Comparison of ENCODE assay signal across 13 cellular contexts in the genomic region with DNA sequence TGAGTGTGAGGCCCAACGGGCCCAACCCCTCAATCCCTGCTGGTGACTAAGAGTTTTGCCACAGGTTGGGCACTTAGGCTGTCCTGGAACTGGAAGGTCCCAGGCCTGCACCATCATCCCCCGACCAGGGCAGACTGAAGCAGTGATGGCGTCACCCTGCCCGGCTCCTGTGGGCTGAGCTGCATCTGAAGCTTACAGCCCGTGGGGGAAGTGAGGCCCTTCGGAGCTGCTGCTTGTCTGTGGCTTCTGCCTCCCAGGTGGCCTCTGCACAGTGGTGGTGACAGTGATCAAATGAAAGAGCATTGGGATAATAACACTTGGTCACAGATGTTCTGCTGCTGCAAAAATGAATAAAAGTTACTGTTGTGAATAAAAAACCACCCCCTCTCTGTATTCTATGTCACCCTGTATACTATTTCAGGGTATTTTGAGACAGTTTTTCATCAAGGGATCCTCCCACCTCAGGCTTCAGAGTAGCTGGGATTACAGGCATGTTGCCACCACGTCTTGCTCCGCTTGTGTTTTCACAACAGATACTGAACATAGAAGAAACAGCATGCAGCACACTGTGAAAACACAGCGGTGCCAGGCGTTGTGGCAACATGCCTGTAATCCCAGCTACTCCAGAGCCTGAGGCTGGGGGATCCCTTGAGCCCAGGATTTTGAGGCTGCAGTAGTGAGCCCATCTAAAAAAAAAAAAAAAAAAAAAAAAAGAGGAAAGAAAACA.
A peak's percentile ranks its signal among the peaks of the same experiment; 100 is the strongest.
DNase-seq lines count a peak whose midpoint lies in the region; ATAC-seq and TF ChIP-seq lines count a peak whose summit lies in the region.
"Had no signal": no experiment of that assay in that cellular context is flagged by ENCODE, and none has a peak within 500 bp of the region (broad histone marks: within the 10 kb centered on the region; RNA-seq: fewer than 3 reads in every experiment).

No MANE protein-coding gene starts in this region.

- H3K36me3 ChIP-seq in osteoblast (ENCODE audit: insufficient read depth, low read length) (peaks cover 16% of the 10 kb centered on the region), WERI-Rb-1 (peaks cover 8% of the 10 kb centered on the region)

- no peak overlapping the region for H3K27ac Mint-ChIP-seq in stimulated activated naive B cell treated with anti-CD40 and anti-IgM and Interleukin-4, amounts not matched to agents 10 μg/mL and 1 μg/mL and 100 μg/mL, for 72 hours
- H3K27ac Mint-ChIP-seq: immature natural killer cell; stimulated activated naive CD8-positive, alpha-beta T cell treated with anti-CD3 and anti-CD28 coated beads, Interleukin-15, Interleukin-2, amounts not matched to agents 100 ng/mL and 50 ng/mL, for 24 hours had no signal

- H3K9me3 Mint-ChIP-seq in stimulated activated naive B cell treated with anti-CD40 and anti-IgM and Interleukin-4, amounts not matched to agents 10 μg/mL and 1 μg/mL and 100 μg/mL, for 72 hours, result peaks cover 12% of the 10 kb centered on the region in 2 donors

- no peak overlapping the region for H3K4me3 Mint-ChIP-seq in stimulated activated naive B cell treated with anti-CD40 and anti-IgM and Interleukin-4, amounts not matched to agents 10 μg/mL and 1 μg/mL and 100 μg/mL, for 72 hours
- H3K4me3 Mint-ChIP-seq: immature natural killer cell; nephron progenitor cell; stimulated activated naive CD8-positive, alpha-beta T cell treated with anti-CD3 and anti-CD28 coated beads, Interleukin-15, Interleukin-2, amounts not matched to agents 100 ng/mL and 50 ng/mL, for 24 hours had no signal

- H3K79me2 ChIP-seq in osteoblast (ENCODE audit: insufficient read depth, low read length), result no peaks in the 10 kb centered on the region

- no peaks in the 10 kb centered on the region for H3K27me3 Mint-ChIP-seq in stimulated activated naive B cell treated with anti-CD40 and anti-IgM and Interleukin-4, amounts not matched to agents 10 μg/mL and 1 μg/mL and 100 μg/mL, for 72 hours
- H3K27me3 Mint-ChIP-seq: stimulated activated naive CD8-positive, alpha-beta T cell treated with anti-CD3 and anti-CD28 coated beads, Interleukin-15, Interleukin-2, amounts not matched to agents 100 ng/mL and 50 ng/mL, for 24 hours had no signal

- H4K20me1 ChIP-seq in osteoblast (ENCODE audit: insufficient read depth, low read length), result no peaks in the 10 kb centered on the region

- no peak overlapping the region for H3K4me2 ChIP-seq in osteoblast (ENCODE audit: insufficient read depth, low read length)

- no peaks in the 10 kb centered on the region for H3K4me1 Mint-ChIP-seq in stimulated activated naive B cell treated with anti-CD40 and anti-IgM and Interleukin-4, amounts not matched to agents 10 μg/mL and 1 μg/mL and 100 μg/mL, for 72 hours
- H3K4me1 Mint-ChIP-seq: immature natural killer cell had no signal

- H3K4me1 ChIP-seq in osteoblast (ENCODE audit: insufficient read depth, low read length), result peaks cover 30% of the 10 kb centered on the region

- H3K9me3 ChIP-seq in osteoblast (ENCODE audit: low read depth, low read length), result peaks cover 7% of the 10 kb centered on the region
- peaks cover 5% of the 10 kb centered on the region for H3K9me3 ChIP-seq in WERI-Rb-1 (ENCODE audit: severe bottlenecking)

- H3K36me3 Mint-ChIP-seq in stimulated activated naive B cell treated with anti-CD40 and anti-IgM and Interleukin-4, amounts not matched to agents 10 μg/mL and 1 μg/mL and 100 μg/mL, for 72 hours, result peaks cover 28 to 33% of the 10 kb centered on the region in 2 donors

- no peak for TF ChIP-seq CTCF in osteoblast (IDR thresholded peaks at IDR 0.05; ENCODE audit: extremely low read depth, low read depth, low read length)
- TF ChIP-seq CTCF in WERI-Rb-1 (IDR thresholded peaks at IDR 0.05; ENCODE audit: low read depth, low read length), result no peak

- DNase-seq in G401 (ENCODE audit: low spot score), result peak; percentile 25
- DNase-seq in NCI-H446 treated with DMSO at 0.1 percent for 48 hours (lab: John Stamatoyannopoulos, UW), result peak; percentile 38
- DNase-seq in caudate nucleus (lab: John Stamatoyannopoulos, UW), result peak in 4 of 61 donors; percentile 10 to 17 (median 13)
- DNase-seq in osteoblast (ENCODE audit: insufficient read length, low spot score, missing footprints), result peak; percentile 87
- DNase-seq in stimulated activated naive B cell treated with anti-CD40 and anti-IgM and Interleukin-4, amounts not matched to agents 10 μg/mL and 1 μg/mL and 100 μg/mL, for 72 hours, result no peak
- DNase-seq in NCI-H510A (lab: John Stamatoyannopoulos, UW), result no peak
- no peak for DNase-seq in WERI-Rb-1
- DNase-seq: immature natural killer cell, NCI-H2029, NCI-H526 treated with DMSO at 0.1 percent for 48 hours, nephron progenitor cell had no signal

- ATAC-seq in stimulated activated naive B cell treated with anti-CD40 and anti-IgM and Interleukin-4, amounts not matched to agents 10 μg/mL and 1 μg/mL and 100 μg/mL, for 72 hours (replicated peaks), result no peak
- ATAC-seq in GM21576 (IDR thresholded peaks at IDR 0.05; ENCODE audit: unreplicated experiment), result no peak

- H3K27ac ChIP-seq in caudate nucleus (ENCODE audit: low read depth, low read length) (peak overlapping the region; percentile 44), osteoblast (ENCODE audit: low read depth, low read length) (peak overlapping the region; percentile 99), WERI-Rb-1 (no peak overlapping the region)

- H3K27me3 ChIP-seq in osteoblast (ENCODE audit: insufficient read depth, low read length) (no peaks in the 10 kb centered on the region), WERI-Rb-1 (ENCODE audit: insufficient read depth, low read depth, severe bottlenecking) (no peaks in the 10 kb centered on the region)

- in situ Hi-C loops in G401 (cut with HindIII; ENCODE audit: low sequenced_read_pairs), result no loop called here

- no peak overlapping the region for H3K4me3 ChIP-seq in osteoblast (ENCODE audit: insufficient read depth, low read length)
- no peak overlapping the region for H3K4me3 ChIP-seq in WERI-Rb-1 (ENCODE audit: low read depth, low read length)

- H2AFZ ChIP-seq in osteoblast (ENCODE audit: low read length), result peak overlapping the region; percentile 80

Comparison
In these comparisons a context has a peak if more than half of its experiments do, and no peak if none do; other contexts are left out.
1. DNase-seq: peak in G401 (single experiment), NCI-H446 treated with DMSO at 0.1 percent for 48 hours (single experiment) and osteoblast (single experiment); none in stimulated activated naive B cell treated with anti-CD40 and anti-IgM and Interleukin-4, amounts not matched to agents 10 μg/mL and 1 μg/mL and 100 μg/mL, for 72 hours (single experiment), NCI-H510A (single experiment) and WERI-Rb-1 (single experiment).